Comparison of ENCODE assay signal across 8 cellular contexts in the genomic region with DNA sequence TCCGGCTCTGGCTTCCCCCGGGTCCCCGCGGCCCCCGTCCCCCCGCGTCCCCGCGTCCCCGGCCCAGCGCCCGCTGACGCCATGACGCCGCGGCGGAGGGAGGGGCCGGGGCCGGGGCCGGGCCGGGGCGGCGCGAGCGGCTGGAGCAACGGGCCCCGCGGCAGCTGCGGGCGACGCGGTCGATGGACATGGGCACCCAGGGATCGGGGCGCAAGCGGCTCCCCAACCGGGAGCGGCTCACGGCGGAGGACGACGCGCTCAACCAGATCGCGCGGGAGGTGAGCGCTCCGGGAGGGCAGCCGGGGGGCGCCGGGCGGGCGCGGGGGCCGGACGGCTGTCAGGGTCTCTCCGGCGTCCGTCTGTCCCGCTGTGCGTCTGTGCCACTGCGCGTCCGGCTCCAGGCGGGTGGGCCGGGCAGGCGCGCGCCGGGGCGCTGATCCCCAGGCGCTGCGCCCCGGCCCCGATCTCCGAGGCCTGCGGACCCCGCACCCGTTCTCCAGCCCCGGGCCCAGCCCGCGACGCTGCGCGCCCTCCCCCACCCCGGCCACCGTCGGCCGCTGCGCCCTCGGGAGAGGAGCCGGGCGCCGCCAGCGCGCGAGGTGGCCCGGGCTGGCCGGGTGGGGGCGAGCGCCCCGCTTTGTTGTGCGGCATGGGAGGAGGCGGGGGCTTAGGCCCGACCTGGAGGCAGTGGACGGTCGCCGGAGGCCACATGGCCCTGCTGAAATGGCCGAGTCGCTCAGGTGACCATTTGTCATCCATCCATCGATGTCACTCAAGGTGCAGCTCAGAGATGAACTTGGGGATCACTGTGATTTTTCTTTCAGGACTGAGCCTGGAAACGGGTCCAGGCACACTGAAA. TPM values are rescaled to one million over a fixed set of nuclear protein-coding genes. Genes with fewer than 3 reads are reported as not detected.
DNase-seq lines count a peak whose midpoint lies in the region; ATAC-seq, FAIRE-seq and TF ChIP-seq lines count a peak whose summit lies in the region.

A gene with protein sequence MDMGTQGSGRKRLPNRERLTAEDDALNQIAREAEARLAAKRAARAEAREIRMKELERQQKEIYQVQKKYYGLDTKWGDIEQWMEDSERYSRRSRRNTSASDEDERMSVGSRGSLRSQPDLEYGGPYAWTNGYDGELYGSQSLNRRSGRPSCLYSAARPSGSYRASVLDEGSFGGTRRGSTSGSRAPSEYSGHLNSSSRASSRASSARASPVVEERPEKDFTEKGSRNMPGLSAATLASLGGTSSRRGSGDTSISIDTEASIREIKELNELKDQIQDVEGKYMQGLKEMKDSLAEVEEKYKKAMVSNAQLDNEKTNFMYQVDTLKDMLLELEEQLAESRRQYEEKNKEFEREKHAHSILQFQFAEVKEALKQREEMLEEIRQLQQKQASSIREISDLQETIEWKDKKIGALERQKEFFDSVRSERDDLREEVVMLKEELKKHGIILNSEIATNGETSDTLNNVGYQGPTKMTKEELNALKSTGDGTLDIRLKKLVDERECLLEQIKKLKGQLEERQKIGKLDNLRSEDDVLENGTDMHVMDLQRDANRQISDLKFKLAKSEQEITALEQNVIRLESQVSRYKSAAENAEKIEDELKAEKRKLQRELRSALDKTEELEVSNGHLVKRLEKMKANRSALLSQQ (plus strand): TSS at position 125 of the 859 bp plus-strand sequence. CDS start 58 bp downstream, at position 183.

- peaks cover 7% of the 10 kb centered on the region for H3K27me3 ChIP-seq in CD4-positive, alpha-beta T cell (ENCODE audit: control insufficient read depth, insufficient read depth, low read length)

- H3K4me3 ChIP-seq in astrocyte of the spinal cord (ENCODE audit: low read depth, low read length) (peak within 1 kb of the TSS; percentile 63), iPS-11a (ENCODE audit: low read depth, low read length) (peak within 1 kb of the TSS; percentile 50), retinal pigment epithelial cell (ENCODE audit: low read length) (peak within 1 kb of the TSS; percentile 62)

- no peaks in the 10 kb centered on the region for H3K36me3 Mint-ChIP-seq in CD4-positive, alpha-beta T cell (ENCODE audit: low read depth)

- no peak for FAIRE-seq in GM19239 (lab: Jason Lieb, UNC)

- H3K27ac ChIP-seq in CD4-positive, alpha-beta T cell (ENCODE audit: low read depth, low read length) = no peak within 1 kb of the TSS

- in situ Hi-C loops in astrocyte of the spinal cord (cut with HindIII; ENCODE audit: low sequenced_read_pairs) = no loop called here

- peak within 1 kb of the TSS; percentile 93 for H3K4me3 Mint-ChIP-seq in CD4-positive, alpha-beta T cell

- ATAC-seq in CD4-positive, alpha-beta T cell (ENCODE audit: poor library complexity) = peak; percentile 68

- DNase-seq in CD4-positive, alpha-beta T cell = peak in 4 of 10 experiments; percentile 8 to 34 (median 16)
- DNase-seq in LHCN-M2 (ENCODE audit: low read depth) (no peak), astrocyte of the spinal cord (ENCODE audit: low read depth, low spot score) (no peak), retinal pigment epithelial cell (ENCODE audit: low read depth) (no peak), inferior parietal cortex (ENCODE audit: extremely low spot score) (no peak), GM19239 (ENCODE audit: insufficient read length, low spot score) (no peak), Ammon's horn (ENCODE audit: low spot score) (no peak)

- intact Hi-C loops in CD4-positive, alpha-beta T cell (cut with DNase I, micrococcal nuclease) = loop anchor here in 1 of 2 experiments (5.0 kb wide), 1 partner anchor 35 kb away; no protein-coding TSS in a partner anchor

- peak within 1 kb of the TSS; percentile 78 for H3K27ac Mint-ChIP-seq in CD4-positive, alpha-beta T cell

- H3K27me3 Mint-ChIP-seq in CD4-positive, alpha-beta T cell = peaks cover 20% of the 10 kb centered on the region

- peaks cover 39% of the 10 kb centered on the region for H3K4me1 Mint-ChIP-seq in CD4-positive, alpha-beta T cell (ENCODE audit: low read depth)

- POLR2A ChIA-PET in CD4-positive, alpha-beta T cell (lab: Charles Lee) = no interaction called here

- TF ChIP-seq CTCF in CD4-positive, alpha-beta T cell (IDR thresholded peaks at IDR 0.05) = no peak
- TF ChIP-seq CTCF in astrocyte of the spinal cord (IDR thresholded peaks at IDR 0.05; ENCODE audit: low read depth, low read length) = no peak
- peak; percentile 11 for TF ChIP-seq CTCF in retinal pigment epithelial cell (conservative IDR thresholded peaks at IDR 0.05; ENCODE audit: low read depth, low read length)

- H3K9me3 ChIP-seq in CD4-positive, alpha-beta T cell (ENCODE audit: control insufficient read depth, low read length) = no peaks in the 10 kb centered on the region

- no peaks in the 10 kb centered on the region for H3K9me3 Mint-ChIP-seq in CD4-positive, alpha-beta T cell

- CTCF ChIA-PET in CD4-positive, alpha-beta T cell (lab: Charles Lee) = no interaction called here

RNA-seq across cellular contexts. Expression of the gene that starts here (rescaled TPM):
- 100 to 1,000 TPM; 157 to 161 TPM for total RNA-seq in CD4-positive, alpha-beta T cell
- total RNA-seq in LHCN-M2 (2014; rRNA removed) = 42.1 and 60.7 TPM in 2 replicates
- polyA plus RNA-seq in LHCN-M2 (2012) = 52.9 TPM
